In the genomic region with DNA sequence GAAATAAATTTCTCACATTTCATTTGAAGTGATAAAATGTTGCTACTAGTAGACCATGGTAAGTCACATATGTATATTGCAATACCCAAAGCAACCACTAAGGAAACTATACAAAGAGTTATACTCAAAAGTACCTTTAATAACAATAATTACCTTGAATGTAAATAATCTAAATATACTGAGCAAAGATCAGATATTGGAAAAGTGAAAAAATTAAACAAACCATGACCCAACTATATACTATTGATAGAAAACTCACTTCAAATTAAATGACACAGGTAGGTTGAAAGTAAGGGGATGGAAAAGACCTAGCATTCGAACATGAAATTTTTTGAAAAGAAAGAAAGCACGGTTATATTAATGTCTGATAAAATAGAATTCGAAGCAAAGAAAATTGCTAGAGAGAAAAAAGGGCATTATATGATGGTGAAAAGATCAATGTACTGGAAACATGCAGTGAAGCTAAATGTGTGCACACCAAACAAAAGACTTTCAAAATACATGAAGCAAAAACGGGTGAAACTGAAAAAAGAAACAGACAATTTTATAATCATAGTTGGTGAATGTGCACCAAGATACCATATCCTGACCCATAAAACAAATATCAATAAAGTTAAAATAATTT, we compare ENCODE assay signal across 19 cellular contexts. TPM values are rescaled to one million over a fixed set of nuclear protein-coding genes. Genes with fewer than 3 reads are reported as not detected.
DNase-seq lines count a peak whose midpoint lies in the region; ATAC-seq and TF ChIP-seq lines count a peak whose summit lies in the region.
"Had no signal": no experiment of that assay in that cellular context is flagged by ENCODE, and none has a peak within 500 bp of the region (broad histone marks: within the 10 kb centered on the region; RNA-seq: fewer than 3 reads in every experiment).

No MANE protein-coding gene starts in this region.

- H3K4me1 Mint-ChIP-seq in activated CD8-positive, alpha-beta T cell treated with anti-CD3 and anti-CD28 coated beads for 36 hours (ENCODE audit: low read depth): no peaks in the 10 kb centered on the region
- H3K4me1 Mint-ChIP-seq in activated CD8-positive, alpha-beta T cell treated with anti-CD3 and anti-CD28 coated beads, Interleukin-2, amount 10 ng/mL, durations not matched to agents 7 days and 5 days (ENCODE audit: low read depth): no peaks in the 10 kb centered on the region
- H3K4me1 Mint-ChIP-seq in chondrocyte (ENCODE audit: low read depth): no peaks in the 10 kb centered on the region

- peak; percentile 45 for TF ChIP-seq CTCF in activated CD8-positive, alpha-beta T cell treated with anti-CD3 and anti-CD28 coated beads for 36 hours (IDR thresholded peaks at IDR 0.05)
- TF ChIP-seq CTCF in LNCAP (IDR thresholded peaks at IDR 0.05): 0 out of 2 replicates have a peak, but pooled peaks have one; percentile 18
- peak; percentile 66 for TF ChIP-seq CTCF in chondrocyte (IDR thresholded peaks at IDR 0.05)
- peak; percentile 19 for TF ChIP-seq CTCF in smooth muscle cell (IDR thresholded peaks at IDR 0.05; ENCODE audit: borderline replicate concordance, insufficient read depth, poor library complexity, severe bottlenecking)
- peak in 1 of 3 experiments; percentile 20 for TF ChIP-seq CTCF in ascending aorta (IDR thresholded peaks at IDR 0.05)

- H3K4me3 ChIP-seq in smooth muscle cell (no peak overlapping the region), ascending aorta (no peak overlapping the region)
- H3K4me3 ChIP-seq: SK-N-MC had no signal

- no peak for ATAC-seq in activated CD8-positive, alpha-beta T cell treated with anti-CD3 and anti-CD28 coated beads for 36 hours
- no peak for ATAC-seq in activated CD8-positive, alpha-beta T cell treated with anti-CD3 and anti-CD28 coated beads, Interleukin-2, amount 10 ng/mL, durations not matched to agents 7 days and 5 days
- ATAC-seq in HG03139 (IDR thresholded peaks at IDR 0.05; ENCODE audit: unreplicated experiment): no peak
- ATAC-seq: activated CD4-positive, CD25-positive, alpha-beta regulatory T cell treated with anti-CD3 and anti-CD28 coated beads, Interleukin-2, amount 50 U/mL, for 24 hours; activated T-cell treated with anti-CD3 and anti-CD28 coated beads, Interleukin-2, amount 50 U/mL, for 72 hours had no signal

- no peaks in the 10 kb centered on the region for H4K20me1 ChIP-seq in smooth muscle cell (ENCODE audit: low read depth)

- H3K36me3 Mint-ChIP-seq in activated CD8-positive, alpha-beta T cell treated with anti-CD3 and anti-CD28 coated beads for 36 hours (ENCODE audit: low read depth): no peaks in the 10 kb centered on the region
- H3K36me3 Mint-ChIP-seq in activated CD8-positive, alpha-beta T cell treated with anti-CD3 and anti-CD28 coated beads, Interleukin-2, amount 10 ng/mL, durations not matched to agents 7 days and 5 days (ENCODE audit: low read depth): no peaks in the 10 kb centered on the region
- H3K36me3 Mint-ChIP-seq in chondrocyte (ENCODE audit: low read depth): no peaks in the 10 kb centered on the region

- no peaks in the 10 kb centered on the region for H3F3A ChIP-seq in smooth muscle cell (ENCODE audit: low read depth)

- no peaks in the 10 kb centered on the region for H3K36me3 ChIP-seq in smooth muscle cell (ENCODE audit: low read depth)
- H3K36me3 ChIP-seq in ascending aorta: no peaks in the 10 kb centered on the region

- H3K27me3 ChIP-seq in smooth muscle cell (ENCODE audit: low read depth): no peaks in the 10 kb centered on the region
- no peaks in the 10 kb centered on the region for H3K27me3 ChIP-seq in ascending aorta

- no peaks in the 10 kb centered on the region for H3K79me2 ChIP-seq in smooth muscle cell (ENCODE audit: low read depth)

- H3K27ac Mint-ChIP-seq in activated CD8-positive, alpha-beta T cell treated with anti-CD3 and anti-CD28 coated beads for 36 hours: no peak overlapping the region
- H3K27ac Mint-ChIP-seq in activated CD8-positive, alpha-beta T cell treated with anti-CD3 and anti-CD28 coated beads, Interleukin-2, amount 10 ng/mL, durations not matched to agents 7 days and 5 days: no peak overlapping the region
- H3K27ac Mint-ChIP-seq in chondrocyte (ENCODE audit: unreplicated experiment): no peak overlapping the region
- H3K27ac Mint-ChIP-seq: activated T-cell treated with anti-CD3 and anti-CD28 coated beads, Interleukin-2, amount 50 U/mL, for 72 hours had no signal

- H3K4me3 Mint-ChIP-seq in activated CD8-positive, alpha-beta T cell treated with anti-CD3 and anti-CD28 coated beads for 36 hours: no peak overlapping the region
- no peak overlapping the region for H3K4me3 Mint-ChIP-seq in activated CD8-positive, alpha-beta T cell treated with anti-CD3 and anti-CD28 coated beads, Interleukin-2, amount 10 ng/mL, durations not matched to agents 7 days and 5 days
- H3K4me3 Mint-ChIP-seq in chondrocyte (ENCODE audit: unreplicated experiment): no peak overlapping the region
- H3K4me3 Mint-ChIP-seq: activated T-cell treated with anti-CD3 and anti-CD28 coated beads, Interleukin-2, amount 50 U/mL, for 72 hours had no signal

- 86% methylated on average over 4 of the region's 4 CpGs for WGBS in smooth muscle cell (ENCODE audit: low lambda C conversion rate)

- H3K27me3 Mint-ChIP-seq in activated CD8-positive, alpha-beta T cell treated with anti-CD3 and anti-CD28 coated beads for 36 hours: peaks cover 3% of the 10 kb centered on the region
- H3K27me3 Mint-ChIP-seq in activated CD8-positive, alpha-beta T cell treated with anti-CD3 and anti-CD28 coated beads, Interleukin-2, amount 10 ng/mL, durations not matched to agents 7 days and 5 days (ENCODE audit: low read depth): no peaks in the 10 kb centered on the region
- no peaks in the 10 kb centered on the region for H3K27me3 Mint-ChIP-seq in chondrocyte (ENCODE audit: low read depth)

- intact Hi-C loops in activated CD8-positive, alpha-beta T cell treated with anti-CD3 and anti-CD28 coated beads for 36 hours (cut with micrococcal nuclease): no loop called here
- intact Hi-C loops in ascending aorta (cut with DNase I): no loop called here

- no peaks in the 10 kb centered on the region for H3K9me3 Mint-ChIP-seq in activated CD8-positive, alpha-beta T cell treated with anti-CD3 and anti-CD28 coated beads for 36 hours
- no peaks in the 10 kb centered on the region for H3K9me3 Mint-ChIP-seq in activated CD8-positive, alpha-beta T cell treated with anti-CD3 and anti-CD28 coated beads, Interleukin-2, amount 10 ng/mL, durations not matched to agents 7 days and 5 days (ENCODE audit: insufficient read depth)
- H3K9me3 Mint-ChIP-seq in chondrocyte (ENCODE audit: low read depth): no peaks in the 10 kb centered on the region
- H3K9me3 Mint-ChIP-seq: activated T-cell treated with anti-CD3 and anti-CD28 coated beads, Interleukin-2, amount 50 U/mL, for 72 hours had no signal

- H3K4me2 ChIP-seq in smooth muscle cell: no peak overlapping the region

- no peak for DNase-seq in activated CD8-positive, alpha-beta T cell treated with anti-CD3 and anti-CD28 coated beads for 36 hours
- DNase-seq in activated CD8-positive, alpha-beta T cell treated with anti-CD3 and anti-CD28 coated beads, Interleukin-2, amount 10 ng/mL, durations not matched to agents 7 days and 5 days: no peak
- DNase-seq in chondrocyte (ENCODE audit: low spot score) (no peak), smooth muscle cell (lab: John Stamatoyannopoulos, UW; ENCODE audit: unreplicated experiment) (no peak), ascending aorta (ENCODE audit: low spot score in 2 of 2) (no peak)
- no peak for DNase-seq in activated naive CD4-positive, alpha-beta T cell treated with Interleukin-2 at 50 U/mL for 16 hours
- DNase-seq: activated T-cell treated with anti-CD3 and anti-CD28 coated beads, Interleukin-2, amount 50 U/mL, for 72 hours; amygdala; effector CD4-positive, alpha-beta T cell; KG1; kidney; NCI-H1694; stimulated activated CD4-positive, alpha-beta T cell treated with anti-CD3 and anti-CD28 coated beads, Interleukin-2, amount 100 ng/mL, for 48 hours had no signal

- CTCF ChIA-PET in activated CD8-positive, alpha-beta T cell treated with anti-CD3 and anti-CD28 coated beads for 36 hours (lab: Charles Lee): no interaction called here
- CTCF ChIA-PET in activated CD8-positive, alpha-beta T cell treated with anti-CD3 and anti-CD28 coated beads, Interleukin-2, amount 10 ng/mL, durations not matched to agents 7 days and 5 days (lab: Charles Lee): no interaction called here

- H3K9ac ChIP-seq in smooth muscle cell (ENCODE audit: low read depth): no peak overlapping the region

- POLR2A ChIA-PET in activated CD8-positive, alpha-beta T cell treated with anti-CD3 and anti-CD28 coated beads for 36 hours (lab: Charles Lee): no interaction called here
- POLR2A ChIA-PET in activated CD8-positive, alpha-beta T cell treated with anti-CD3 and anti-CD28 coated beads, Interleukin-2, amount 10 ng/mL, durations not matched to agents 7 days and 5 days (lab: Charles Lee): no interaction called here

- H3K9me3 ChIP-seq in smooth muscle cell (replicated peaks; ENCODE audit: low read depth) (no peaks in the 10 kb centered on the region), ascending aorta (no peaks in the 10 kb centered on the region)

- H3K4me1 ChIP-seq in smooth muscle cell (ENCODE audit: low read depth) (no peaks in the 10 kb centered on the region), ascending aorta (no peaks in the 10 kb centered on the region)

- H3K27ac ChIP-seq in smooth muscle cell (ENCODE audit: low read depth) (no peak overlapping the region), ascending aorta (no peak overlapping the region)
- H3K27ac ChIP-seq: SK-N-MC had no signal

- no peak overlapping the region for H2AFZ ChIP-seq in smooth muscle cell (ENCODE audit: low read depth)

RNA-seq across cellular contexts. Expression of a gene that starts 29.1 kb away (rescaled TPM):
- total RNA-seq in activated CD8-positive, alpha-beta T cell treated with anti-CD3 and anti-CD28 coated beads for 36 hours: not detected
- total RNA-seq in activated CD8-positive, alpha-beta T cell treated with anti-CD3 and anti-CD28 coated beads, Interleukin-2, amount 10 ng/mL, durations not matched to agents 7 days and 5 days: not detected
- total RNA-seq in chondrocyte (6.0 to 14.1 TPM (median 10.6 TPM) in 3 replicates), smooth muscle cell (139 TPM in 2 replicates), ascending aorta (not detected)
- 104 and 145 TPM in 2 replicates for polyA plus RNA-seq in smooth muscle cell

RNA-seq across cellular contexts. Expression of a gene that starts 44.9 kb away (rescaled TPM):
- total RNA-seq in activated CD8-positive, alpha-beta T cell treated with anti-CD3 and anti-CD28 coated beads for 36 hours: not detected
- total RNA-seq in activated CD8-positive, alpha-beta T cell treated with anti-CD3 and anti-CD28 coated beads, Interleukin-2, amount 10 ng/mL, durations not matched to agents 7 days and 5 days: not detected
- total RNA-seq in chondrocyte: not detected in 3 replicates
- total RNA-seq in smooth muscle cell: not detected in 2 replicates
- not detected in 2 replicates for polyA plus RNA-seq in smooth muscle cell
- not detected for total RNA-seq in ascending aorta
- total RNA-seq: activated T-cell treated with anti-CD3 and anti-CD28 coated beads, Interleukin-2, amount 50 U/mL, for 72 hours; glomerular endothelial cell had no signal
- polyA plus RNA-seq: urinary bladder had no signal
